Comparison of ENCODE assay signal across 13 cellular contexts in genomic region chr3:463793-464192, GRCh38.
DNase-seq lines count a peak whose midpoint lies in the region; ATAC-seq and TF ChIP-seq lines count a peak whose summit lies in the region.
"Had no signal": no experiment of that assay in that cellular context is flagged by ENCODE, and none has a peak within 500 bp of the region (broad histone marks: within the 10 kb centered on the region; RNA-seq: fewer than 3 reads in every experiment).

No MANE protein-coding gene starts in this region.

- H2BK120ac ChIP-seq in trophoblast cell (ENCODE audit: insufficient read depth, low read length, poor library complexity), result no peak overlapping the region

- TF ChIP-seq CTCF in GM10266 (IDR thresholded peaks at IDR 0.05; ENCODE audit: control insufficient read depth, insufficient read depth, low read depth, missing control alignments) (no peak), heart right ventricle (IDR thresholded peaks at IDR 0.05) (no peak)

- H3K4ac ChIP-seq in trophoblast cell (ENCODE audit: low read depth, low read length), result no peak overlapping the region

- DNase-seq in GM10266 (ENCODE audit: extremely low spot score) (peak; percentile 26), heart right ventricle (no peak), trophoblast cell (no peak)
- DNase-seq in activated CD8-positive, alpha-beta memory T cell treated with anti-CD3 and anti-CD28 coated beads, Interleukin-2, amount 50 U/mL, for 4 hours, result no peak
- DNase-seq in stimulated activated naive CD4-positive, alpha-beta T cell treated with Interleukin-2 at 50 U/mL for 16 hours (lab: John Stamatoyannopoulos, UW), result no peak
- DNase-seq: DND-41, HFFc6, NCI-H1092 treated with DMSO at 0.1 percent for 48 hours had no signal

- no peaks in the 10 kb centered on the region for H3K4me1 ChIP-seq in heart right ventricle
- H3K4me1 ChIP-seq in trophoblast cell (ENCODE audit: control insufficient read depth in 1 of 2, insufficient read depth in 2 of 2, low read length in 2 of 2), result no peaks in the 10 kb centered on the region
- H3K4me1 ChIP-seq: A549 had no signal

- no peaks in the 10 kb centered on the region for H3K79me1 ChIP-seq in trophoblast cell (ENCODE audit: low read length)

- H3K23ac ChIP-seq in trophoblast cell (ENCODE audit: low read length), result no peak overlapping the region

- H3K4me2 ChIP-seq in trophoblast cell (ENCODE audit: low read length), result no peak overlapping the region
- H3K4me2 ChIP-seq: A549 had no signal

- no peaks in the 10 kb centered on the region for H3K79me2 ChIP-seq in trophoblast cell (ENCODE audit: control insufficient read depth, insufficient read depth, low read length, poor library complexity)

- no peak overlapping the region for H2AK5ac ChIP-seq in trophoblast cell (ENCODE audit: low read length)

- H2AFZ ChIP-seq in trophoblast cell (ENCODE audit: insufficient read depth, low read length, poor library complexity), result no peak overlapping the region

- H3K27me3 ChIP-seq in heart right ventricle (no peaks in the 10 kb centered on the region), trophoblast cell (ENCODE audit: insufficient read depth, low read length) (no peaks in the 10 kb centered on the region)

- no peaks in the 10 kb centered on the region for H3K9me3 ChIP-seq in heart right ventricle
- H3K9me3 ChIP-seq in trophoblast cell (ENCODE audit: insufficient read depth, low read depth, low read length), result no peaks in the 10 kb centered on the region
- H3K9me3 ChIP-seq: A549 had no signal

- 59 to 64% methylated on average over 3 of the region's 3 CpGs for WGBS in heart right ventricle, 2 donors
- no CpG with 5 or more reads among the region's 3 CpGs for WGBS in trophoblast cell (ENCODE audit: extremely low coverage, insufficient coverage, insufficient read length)

- H3K36me3 ChIP-seq in heart right ventricle (no peaks in the 10 kb centered on the region), trophoblast cell (ENCODE audit: control insufficient read depth in 1 of 2, insufficient read depth in 2 of 2, low read length in 2 of 2) (no peaks in the 10 kb centered on the region)

- H2BK5ac ChIP-seq in trophoblast cell (ENCODE audit: low read depth, low read length, poor library complexity), result no peak overlapping the region

- no peak overlapping the region for H4K8ac ChIP-seq in trophoblast cell (ENCODE audit: low read depth, low read length)

- no peak overlapping the region for H3K14ac ChIP-seq in trophoblast cell (ENCODE audit: low read length)

- no peak overlapping the region for H2BK12ac ChIP-seq in trophoblast cell (ENCODE audit: low read length)

- intact Hi-C loops in heart right ventricle (cut with DNase I), result no loop called here

- H4K91ac ChIP-seq in trophoblast cell (ENCODE audit: low read depth, low read length), result no peak overlapping the region

- no peak overlapping the region for H3K18ac ChIP-seq in trophoblast cell (ENCODE audit: low read length)

- ATAC-seq in GM19328 (IDR thresholded peaks at IDR 0.05; ENCODE audit: unreplicated experiment), result peak; percentile 94
- ATAC-seq in HG02678 (IDR thresholded peaks at IDR 0.05; ENCODE audit: unreplicated experiment), result peak; percentile 99
- ATAC-seq in HG03442 (IDR thresholded peaks at IDR 0.05; ENCODE audit: unreplicated experiment), result peak; percentile 98
- no peak for ATAC-seq in heart right ventricle
- ATAC-seq: A549; activated T-helper 17 cell treated with anti-CD3 and anti-CD28 coated beads, Interleukin-2, amount 50 U/mL, for 72 hours had no signal

- H4K12ac ChIP-seq in trophoblast cell (ENCODE audit: low read depth, low read length), result no peak overlapping the region

- H3K27ac ChIP-seq in heart right ventricle (no peak overlapping the region), trophoblast cell (ENCODE audit: low read depth, low read length) (no peak overlapping the region)
- H3K27ac ChIP-seq: A549 had no signal

- no peak overlapping the region for H3K4me3 ChIP-seq in heart right ventricle
- H3K4me3 ChIP-seq in trophoblast cell (ENCODE audit: low read depth, low read length), result no peak overlapping the region
- H3K4me3 ChIP-seq: A549 had no signal

- H3K9ac ChIP-seq in trophoblast cell (ENCODE audit: low read length), result no peak overlapping the region

Comparison
In these comparisons a context has a peak if more than half of its experiments do, and no peak if none do; other contexts are left out.
1. ATAC-seq: peak in GM19328 (single experiment), HG02678 (single experiment) and HG03442 (single experiment); none in heart right ventricle (0 of 8).